In the genomic region with DNA sequence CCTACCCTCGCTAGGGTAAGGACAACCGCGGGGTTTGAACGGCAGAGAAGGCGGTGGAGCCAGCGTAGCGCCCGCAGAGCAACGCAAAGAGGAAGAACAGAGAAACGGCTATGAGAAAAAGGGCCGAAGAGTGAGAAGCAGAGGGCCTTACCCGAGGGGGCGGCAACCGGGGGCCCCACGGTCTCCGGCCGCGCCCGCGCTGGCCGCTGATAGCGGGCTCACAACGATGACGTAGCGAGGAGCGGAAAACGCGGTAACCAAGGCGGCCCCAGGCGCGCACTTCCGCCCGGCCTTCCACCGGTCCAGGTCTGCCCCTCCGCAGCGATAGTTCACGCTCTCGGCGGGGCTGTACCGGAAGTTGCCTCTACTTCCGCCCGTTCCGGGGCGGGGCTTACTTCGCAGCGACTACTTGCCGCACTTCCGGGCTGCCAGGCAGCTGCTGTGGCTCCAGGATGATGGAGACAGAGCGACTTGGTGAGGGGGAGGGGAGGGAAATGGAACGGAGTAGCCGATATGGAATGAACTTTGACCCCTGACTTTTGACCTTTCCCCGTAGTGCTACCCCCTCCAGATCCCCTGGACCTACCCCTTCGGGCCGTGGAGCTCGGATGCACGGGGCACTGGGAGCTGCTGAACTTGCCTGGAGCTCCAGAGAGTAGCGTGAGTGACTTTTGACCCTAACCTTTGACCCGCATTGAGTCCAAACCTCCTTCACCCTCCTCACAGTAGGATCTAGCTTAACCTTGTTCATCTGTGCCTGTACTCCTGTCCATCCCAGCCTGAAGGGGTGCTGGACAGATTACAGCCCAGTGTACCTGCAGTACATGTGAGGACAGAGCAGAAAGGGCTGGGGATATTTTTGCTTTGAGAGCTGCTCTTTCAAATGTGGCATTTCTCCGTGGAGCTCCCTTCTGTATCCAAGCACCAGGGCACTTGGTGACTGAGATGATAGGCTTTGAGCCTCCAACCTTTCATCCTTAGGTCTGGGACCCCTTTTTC, we compare ENCODE assay signal across 1 cellular context.
A peak's percentile ranks its signal among the peaks of the same experiment; 100 is the strongest.
TF ChIP-seq lines count a peak whose summit lies in the region.

A gene with protein sequence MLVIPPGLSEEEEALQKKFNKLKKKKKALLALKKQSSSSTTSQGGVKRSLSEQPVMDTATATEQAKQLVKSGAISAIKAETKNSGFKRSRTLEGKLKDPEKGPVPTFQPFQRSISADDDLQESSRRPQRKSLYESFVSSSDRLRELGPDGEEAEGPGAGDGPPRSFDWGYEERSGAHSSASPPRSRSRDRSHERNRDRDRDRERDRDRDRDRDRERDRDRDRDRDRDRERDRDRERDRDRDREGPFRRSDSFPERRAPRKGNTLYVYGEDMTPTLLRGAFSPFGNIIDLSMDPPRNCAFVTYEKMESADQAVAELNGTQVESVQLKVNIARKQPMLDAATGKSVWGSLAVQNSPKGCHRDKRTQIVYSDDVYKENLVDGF (minus strand): TSS at position 231 of the 999 bp plus-strand sequence. CDS start 525 bp downstream, outside the sequence.
A gene (plus strand): TSS at position 435 of the 999 bp plus-strand sequence. CDS start 18 bp downstream, at position 453.

TF ChIP-seq in K562, 482 proteins besides CTCF, POLR2A, EP300 and RAD21 (continued from another document and continues in another):
- TF ChIP-seq, protein P1, sequence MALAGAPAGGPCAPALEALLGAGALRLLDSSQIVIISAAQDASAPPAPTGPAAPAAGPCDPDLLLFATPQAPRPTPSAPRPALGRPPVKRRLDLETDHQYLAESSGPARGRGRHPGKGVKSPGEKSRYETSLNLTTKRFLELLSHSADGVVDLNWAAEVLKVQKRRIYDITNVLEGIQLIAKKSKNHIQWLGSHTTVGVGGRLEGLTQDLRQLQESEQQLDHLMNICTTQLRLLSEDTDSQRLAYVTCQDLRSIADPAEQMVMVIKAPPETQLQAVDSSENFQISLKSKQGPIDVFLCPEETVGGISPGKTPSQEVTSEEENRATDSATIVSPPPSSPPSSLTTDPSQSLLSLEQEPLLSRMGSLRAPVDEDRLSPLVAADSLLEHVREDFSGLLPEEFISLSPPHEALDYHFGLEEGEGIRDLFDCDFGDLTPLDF (CRISPR knock-in tag; IDR thresholded peaks at IDR 0.05): peak; percentile 75; the same call in 1 of the 2 replicates
- TF ChIP-seq HDAC6 (IDR thresholded peaks at IDR 0.05; ENCODE audit: low read depth, low read length) (no peak), ZNF644 (tag; IDR thresholded peaks at IDR 0.05; ENCODE audit: low read depth) (peak; percentile 22; the same call in 1 of the 2 replicates), FOXA1 (IDR thresholded peaks at IDR 0.05; ENCODE audit: borderline replicate concordance) (no peak), SAFB2 (IDR thresholded peaks at IDR 0.05; ENCODE audit: borderline replicate concordance, low read depth, low read length, severe bottlenecking) (no peak), BDP1 (IDR thresholded peaks at IDR 0.05; ENCODE audit: insufficient read depth, insufficient read length) (no peak), NCOA2 (IDR thresholded peaks at IDR 0.05; ENCODE audit: partially characterized antibody in 2 of 2) (no peak), FOSL1 (tag; conservative IDR thresholded peaks at IDR 0.05) (peak; percentile 67), ZNF436 (CRISPR knock-in tag; IDR thresholded peaks at IDR 0.05) (0 out of 2 replicates have a peak, but pooled peaks have one; percentile 46), ZNF3 (CRISPR knock-in tag; IDR thresholded peaks at IDR 0.05) (no peak), ZNF445 (CRISPR knock-in tag; IDR thresholded peaks at IDR 0.05; ENCODE audit: low read depth) (no peak), HMG20A (CRISPR knock-in tag; conservative IDR thresholded peaks at IDR 0.05) (no peak), ZNF76 (CRISPR knock-in tag; IDR thresholded peaks at IDR 0.05; ENCODE audit: borderline replicate concordance) (peak; percentile 95), LARP7 (IDR thresholded peaks at IDR 0.05) (peak; percentile 86), ZC3H11A (IDR thresholded peaks at IDR 0.05; ENCODE audit: low read depth, low read length) (0 out of 2 replicates have a peak, but pooled peaks have one; percentile 51)
- TF ChIP-seq, protein P2, sequence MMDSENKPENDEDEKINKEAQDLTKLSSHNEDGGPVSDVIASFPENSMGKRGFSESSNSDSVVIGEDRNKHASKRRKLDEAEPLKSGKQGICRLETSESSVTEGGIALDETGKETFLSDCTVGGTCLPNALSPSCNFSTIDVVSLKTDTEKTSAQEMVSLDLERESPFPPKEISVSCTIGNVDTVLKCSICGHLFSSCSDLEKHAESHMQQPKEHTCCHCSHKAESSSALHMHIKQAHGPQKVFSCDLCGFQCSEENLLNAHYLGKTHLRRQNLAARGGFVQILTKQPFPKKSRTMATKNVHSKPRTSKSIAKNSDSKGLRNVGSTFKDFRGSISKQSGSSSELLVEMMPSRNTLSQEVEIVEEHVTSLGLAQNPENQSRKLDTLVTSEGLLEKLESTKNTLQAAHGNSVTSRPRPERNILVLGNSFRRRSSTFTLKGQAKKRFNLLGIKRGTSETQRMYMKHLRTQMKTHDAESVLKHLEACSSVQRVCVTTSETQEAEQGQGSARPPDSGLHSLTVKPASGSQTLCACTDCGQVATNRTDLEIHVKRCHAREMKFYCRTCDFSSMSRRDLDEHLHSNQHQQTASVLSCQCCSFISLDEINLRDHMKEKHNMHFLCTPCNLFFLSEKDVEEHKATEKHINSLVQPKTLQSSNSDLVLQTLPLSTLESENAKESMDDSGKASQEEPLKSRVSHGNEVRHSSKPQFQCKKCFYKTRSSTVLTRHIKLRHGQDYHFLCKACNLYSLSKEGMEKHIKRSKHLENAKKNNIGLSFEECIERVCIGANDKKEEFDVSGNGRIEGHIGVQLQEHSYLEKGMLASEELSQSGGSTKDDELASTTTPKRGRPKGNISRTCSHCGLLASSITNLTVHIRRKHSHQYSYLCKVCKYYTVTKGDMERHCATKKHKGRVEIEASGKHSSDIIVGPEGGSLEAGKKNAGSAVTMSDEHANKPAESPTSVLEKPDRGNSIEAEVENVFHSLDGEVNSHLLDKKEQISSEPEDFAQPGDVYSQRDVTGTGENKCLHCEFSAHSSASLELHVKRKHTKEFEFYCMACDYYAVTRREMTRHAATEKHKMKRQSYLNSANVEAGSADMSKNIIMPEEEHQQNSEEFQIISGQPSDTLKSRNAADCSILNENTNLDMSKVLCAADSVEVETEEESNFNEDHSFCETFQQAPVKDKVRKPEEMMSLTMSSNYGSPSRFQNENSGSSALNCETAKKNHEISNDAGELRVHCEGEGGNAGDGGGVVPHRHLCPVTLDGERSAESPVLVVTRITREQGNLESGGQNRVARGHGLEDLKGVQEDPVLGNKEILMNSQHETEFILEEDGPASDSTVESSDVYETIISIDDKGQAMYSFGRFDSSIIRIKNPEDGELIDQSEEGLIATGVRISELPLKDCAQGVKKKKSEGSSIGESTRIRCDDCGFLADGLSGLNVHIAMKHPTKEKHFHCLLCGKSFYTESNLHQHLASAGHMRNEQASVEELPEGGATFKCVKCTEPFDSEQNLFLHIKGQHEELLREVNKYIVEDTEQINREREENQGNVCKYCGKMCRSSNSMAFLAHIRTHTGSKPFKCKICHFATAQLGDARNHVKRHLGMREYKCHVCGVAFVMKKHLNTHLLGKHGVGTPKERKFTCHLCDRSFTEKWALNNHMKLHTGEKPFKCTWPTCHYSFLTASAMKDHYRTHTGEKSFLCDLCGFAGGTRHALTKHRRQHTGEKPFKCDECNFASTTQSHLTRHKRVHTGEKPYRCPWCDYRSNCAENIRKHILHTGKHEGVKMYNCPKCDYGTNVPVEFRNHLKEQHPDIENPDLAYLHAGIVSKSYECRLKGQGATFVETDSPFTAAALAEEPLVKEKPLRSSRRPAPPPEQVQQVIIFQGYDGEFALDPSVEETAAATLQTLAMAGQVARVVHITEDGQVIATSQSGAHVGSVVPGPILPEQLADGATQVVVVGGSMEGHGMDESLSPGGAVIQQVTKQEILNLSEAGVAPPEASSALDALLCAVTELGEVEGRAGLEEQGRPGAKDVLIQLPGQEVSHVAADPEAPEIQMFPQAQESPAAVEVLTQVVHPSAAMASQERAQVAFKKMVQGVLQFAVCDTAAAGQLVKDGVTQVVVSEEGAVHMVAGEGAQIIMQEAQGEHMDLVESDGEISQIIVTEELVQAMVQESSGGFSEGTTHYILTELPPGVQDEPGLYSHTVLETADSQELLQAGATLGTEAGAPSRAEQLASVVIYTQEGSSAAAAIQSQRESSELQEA (IDR thresholded peaks at IDR 0.05; ENCODE audit: low read depth): no peak
- TF ChIP-seq, protein P3, sequence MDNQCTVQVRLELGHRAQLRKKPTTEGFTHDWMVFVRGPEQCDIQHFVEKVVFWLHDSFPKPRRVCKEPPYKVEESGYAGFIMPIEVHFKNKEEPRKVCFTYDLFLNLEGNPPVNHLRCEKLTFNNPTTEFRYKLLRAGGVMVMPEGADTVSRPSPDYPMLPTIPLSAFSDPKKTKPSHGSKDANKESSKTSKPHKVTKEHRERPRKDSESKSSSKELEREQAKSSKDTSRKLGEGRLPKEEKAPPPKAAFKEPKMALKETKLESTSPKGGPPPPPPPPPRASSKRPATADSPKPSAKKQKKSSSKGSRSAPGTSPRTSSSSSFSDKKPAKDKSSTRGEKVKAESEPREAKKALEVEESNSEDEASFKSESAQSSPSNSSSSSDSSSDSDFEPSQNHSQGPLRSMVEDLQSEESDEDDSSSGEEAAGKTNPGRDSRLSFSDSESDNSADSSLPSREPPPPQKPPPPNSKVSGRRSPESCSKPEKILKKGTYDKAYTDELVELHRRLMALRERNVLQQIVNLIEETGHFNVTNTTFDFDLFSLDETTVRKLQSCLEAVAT (IDR thresholded peaks at IDR 0.05): peak; percentile 68 to 71; a peak in 3 of 4 replicates
- TF ChIP-seq, protein P4, sequence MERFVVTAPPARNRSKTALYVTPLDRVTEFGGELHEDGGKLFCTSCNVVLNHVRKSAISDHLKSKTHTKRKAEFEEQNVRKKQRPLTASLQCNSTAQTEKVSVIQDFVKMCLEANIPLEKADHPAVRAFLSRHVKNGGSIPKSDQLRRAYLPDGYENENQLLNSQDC (CRISPR knock-in tag; IDR thresholded peaks at IDR 0.05): no peak
- TF ChIP-seq, protein P5, sequence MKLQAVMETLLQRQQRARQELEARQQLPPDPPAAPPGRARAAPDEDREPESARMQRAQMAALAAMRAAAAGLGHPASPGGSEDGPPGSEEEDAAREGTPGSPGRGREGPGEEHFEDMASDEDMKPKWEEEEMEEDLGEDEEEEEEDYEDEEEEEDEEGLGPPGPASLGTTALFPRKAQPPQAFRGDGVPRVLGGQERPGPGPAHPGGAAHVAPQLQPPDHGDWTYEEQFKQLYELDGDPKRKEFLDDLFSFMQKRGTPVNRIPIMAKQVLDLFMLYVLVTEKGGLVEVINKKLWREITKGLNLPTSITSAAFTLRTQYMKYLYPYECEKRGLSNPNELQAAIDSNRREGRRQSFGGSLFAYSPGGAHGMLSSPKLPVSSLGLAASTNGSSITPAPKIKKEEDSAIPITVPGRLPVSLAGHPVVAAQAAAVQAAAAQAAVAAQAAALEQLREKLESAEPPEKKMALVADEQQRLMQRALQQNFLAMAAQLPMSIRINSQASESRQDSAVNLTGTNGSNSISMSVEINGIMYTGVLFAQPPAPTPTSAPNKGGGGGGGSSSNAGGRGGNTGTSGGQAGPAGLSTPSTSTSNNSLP (IDR thresholded peaks at IDR 0.05; ENCODE audit: borderline replicate concordance, low read depth, low read length): no peak
- TF ChIP-seq, protein P6, sequence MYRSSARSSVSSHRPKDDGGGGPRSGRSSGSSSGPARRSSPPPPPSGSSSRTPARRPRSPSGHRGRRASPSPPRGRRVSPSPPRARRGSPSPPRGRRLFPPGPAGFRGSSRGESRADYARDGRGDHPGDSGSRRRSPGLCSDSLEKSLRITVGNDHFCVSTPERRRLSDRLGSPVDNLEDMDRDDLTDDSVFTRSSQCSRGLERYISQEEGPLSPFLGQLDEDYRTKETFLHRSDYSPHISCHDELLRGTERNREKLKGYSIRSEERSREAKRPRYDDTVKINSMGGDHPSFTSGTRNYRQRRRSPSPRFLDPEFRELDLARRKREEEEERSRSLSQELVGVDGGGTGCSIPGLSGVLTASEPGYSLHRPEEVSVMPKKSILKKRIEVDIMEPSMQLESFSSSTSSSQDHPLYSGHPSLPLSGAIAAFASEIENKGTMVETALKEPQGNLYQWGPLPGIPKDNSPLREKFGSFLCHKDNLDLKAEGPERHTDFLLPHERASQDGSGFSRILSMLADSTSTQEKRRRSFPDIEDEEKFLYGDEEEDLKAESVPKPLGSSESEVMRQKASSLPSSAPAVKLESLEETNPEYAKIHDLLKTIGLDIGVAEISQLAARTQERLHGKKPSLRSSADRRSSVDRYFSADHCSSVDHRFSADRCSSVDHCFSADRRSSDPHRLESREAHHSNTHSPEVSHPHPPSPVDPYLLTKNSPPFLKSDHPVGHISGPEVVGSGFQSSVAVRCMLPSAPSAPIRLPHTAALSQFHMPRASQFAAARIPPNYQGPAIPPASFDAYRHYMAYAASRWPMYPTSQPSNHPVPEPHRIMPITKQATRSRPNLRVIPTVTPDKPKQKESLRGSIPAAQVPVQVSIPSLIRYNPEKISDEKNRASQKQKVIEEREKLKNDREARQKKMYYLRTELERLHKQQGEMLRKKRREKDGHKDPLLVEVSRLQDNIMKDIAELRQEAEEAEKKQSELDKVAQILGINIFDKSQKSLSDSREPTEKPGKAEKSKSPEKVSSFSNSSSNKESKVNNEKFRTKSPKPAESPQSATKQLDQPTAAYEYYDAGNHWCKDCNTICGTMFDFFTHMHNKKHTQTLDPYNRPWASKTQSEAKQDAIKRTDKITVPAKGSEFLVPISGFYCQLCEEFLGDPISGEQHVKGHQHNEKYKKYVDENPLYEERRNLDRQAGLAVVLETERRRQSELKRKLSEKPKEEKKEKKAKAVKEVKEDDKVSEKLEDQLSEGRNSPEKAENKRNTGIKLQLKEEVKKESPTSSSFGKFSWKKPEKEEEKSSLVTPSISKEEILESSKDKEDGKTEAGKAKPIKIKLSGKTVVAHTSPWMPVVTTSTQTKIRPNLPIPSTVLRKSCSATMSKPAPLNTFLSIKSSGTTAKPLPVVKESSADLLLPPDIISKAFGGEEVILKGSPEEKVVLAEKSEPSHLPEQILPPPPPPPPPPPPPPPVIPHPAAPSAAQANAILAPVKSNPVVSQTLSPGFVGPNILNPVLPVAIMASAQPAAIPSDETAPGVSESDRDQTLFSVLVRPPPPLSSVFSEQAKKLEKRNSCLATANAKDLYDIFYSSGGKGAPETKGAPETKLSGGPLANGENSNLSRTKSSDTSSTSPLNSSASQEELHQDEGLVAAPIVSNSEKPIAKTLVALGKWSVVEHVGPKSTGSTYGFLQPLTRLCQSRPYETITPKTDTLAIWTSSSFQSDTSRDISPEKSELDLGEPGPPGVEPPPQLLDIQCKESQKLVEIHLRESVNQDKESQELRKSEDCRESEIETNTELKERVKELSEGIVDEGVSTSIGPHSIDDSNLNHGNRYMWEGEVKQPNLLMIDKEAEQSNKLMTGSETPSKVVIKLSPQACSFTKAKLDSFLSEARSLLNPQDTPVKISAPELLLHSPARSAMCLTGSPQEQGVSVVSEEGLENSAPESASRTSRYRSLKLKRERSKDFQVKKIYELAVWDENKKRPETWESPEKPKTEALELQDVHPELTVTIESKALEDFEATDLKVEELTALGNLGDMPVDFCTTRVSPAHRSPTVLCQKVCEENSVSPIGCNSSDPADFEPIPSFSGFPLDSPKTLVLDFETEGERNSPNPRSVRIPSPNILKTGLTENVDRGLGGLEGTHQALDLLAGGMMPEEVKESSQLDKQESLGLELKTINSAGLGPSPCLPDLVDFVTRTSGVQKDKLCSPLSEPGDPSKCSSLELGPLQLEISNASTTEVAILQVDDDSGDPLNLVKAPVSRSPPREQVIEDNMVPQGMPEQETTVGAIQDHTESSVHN (IDR thresholded peaks at IDR 0.05; ENCODE audit: borderline replicate concordance in 1 of 2, low read depth in 1 of 2): peak in 1 of 2 experiments; percentile 15; a peak in 1 of 4 replicates
